8 cellular contexts compared by ENCODE assay signal in genomic region chr10:122044045-122044661, GRCh38. TPM values are rescaled to one million over a fixed set of nuclear protein-coding genes. Genes with fewer than 3 reads are reported as not detected.
A peak's percentile ranks its signal among the peaks of the same experiment; 100 is the strongest.
DNase-seq lines count a peak whose midpoint lies in the region; ATAC-seq and TF ChIP-seq lines count a peak whose summit lies in the region.
"Had no signal": no experiment of that assay in that cellular context is flagged by ENCODE, and none has a peak within 500 bp of the region (broad histone marks: within the 10 kb centered on the region; RNA-seq: fewer than 3 reads in every experiment).

No MANE protein-coding gene starts in this region.

- no peak for ATAC-seq in HG02973 (IDR thresholded peaks at IDR 0.05; ENCODE audit: unreplicated experiment)
- ATAC-seq in GM21423 (IDR thresholded peaks at IDR 0.05; ENCODE audit: unreplicated experiment), result no peak

- BruUV-seq in OCI-LY7 (replicated peaks; lab: Mats Ljungman, UMichigan), result no TSS peak

- no peak overlapping the region for H3K4me2 ChIP-seq in OCI-LY7 (ENCODE audit: low read length)

- no peak for TF ChIP-seq CTCF in OCI-LY7 (conservative IDR thresholded peaks at IDR 0.05; ENCODE audit: low read length)

- H3K4me3 ChIP-seq in adipocyte (ENCODE audit: low read length), result peak overlapping the region; percentile 47
- peak overlapping the region in 3 of 5 donors; percentile 19 to 30 (median 22) for H3K4me3 ChIP-seq in subcutaneous abdominal adipose tissue (ENCODE audit: low read depth in 1 of 5, low read length in 5 of 5)
- H3K4me3 ChIP-seq in OCI-LY7 (ENCODE audit: low read depth, low read length, poor library complexity, severe bottlenecking), result no peak overlapping the region

- no peaks in the 10 kb centered on the region for H3K9me2 ChIP-seq in OCI-LY7 (ENCODE audit: insufficient read depth, low read length)

- H3K9ac ChIP-seq in adipocyte (ENCODE audit: low read length), result no peak overlapping the region
- no peak overlapping the region for H3K9ac ChIP-seq in subcutaneous abdominal adipose tissue (ENCODE audit: low read length in 5 of 5)

- H3K36me3 ChIP-seq in adipocyte (ENCODE audit: control insufficient read depth, insufficient read depth, low read length, severe bottlenecking), result no peaks in the 10 kb centered on the region
- H3K36me3 ChIP-seq in subcutaneous abdominal adipose tissue (ENCODE audit: control insufficient read depth in 5 of 5, insufficient read depth in 5 of 5, low read length in 5 of 5), result no peaks in the 10 kb centered on the region
- no peaks in the 10 kb centered on the region for H3K36me3 ChIP-seq in OCI-LY7 (ENCODE audit: insufficient read depth, low read length)

- peaks cover 20% of the 10 kb centered on the region for H3K4me1 ChIP-seq in adipocyte (ENCODE audit: control insufficient read depth, insufficient read depth, low read length)
- peaks cover 6 to 39% (median 25%) of the 10 kb centered on the region in 5 donors for H3K4me1 ChIP-seq in subcutaneous abdominal adipose tissue (ENCODE audit: control insufficient read depth in 5 of 5, insufficient read depth in 5 of 5, low read length in 5 of 5)
- no peaks in the 10 kb centered on the region for H3K4me1 ChIP-seq in OCI-LY7 (ENCODE audit: insufficient read depth, low read length, poor library complexity, severe bottlenecking)

- H3K27ac ChIP-seq in subcutaneous abdominal adipose tissue (ENCODE audit: low read depth, low read length), result peak overlapping the region; percentile 94
- no peak overlapping the region for H3K27ac ChIP-seq in OCI-LY7 (ENCODE audit: low read depth, low read length, poor library complexity, severe bottlenecking)

- intact Hi-C loops in OCI-LY7 (cut with micrococcal nuclease; ENCODE audit: unreplicated experiment), result no loop called here

- H3K79me2 ChIP-seq in OCI-LY7 (ENCODE audit: insufficient read depth, low read depth, low read length), result no peaks in the 10 kb centered on the region

- CTCF ChIA-PET in OCI-LY7 (lab: Charles Lee; ENCODE audit: unreplicated experiment), result no interaction called here

- H4K20me1 ChIP-seq in OCI-LY7 (ENCODE audit: insufficient read depth, low read length), result no peaks in the 10 kb centered on the region

- H3K9me3 ChIP-seq in adipocyte (ENCODE audit: control insufficient read depth, low read length) (no peaks in the 10 kb centered on the region), subcutaneous abdominal adipose tissue (ENCODE audit: control insufficient read depth in 5 of 5, low read length in 5 of 5) (no peaks in the 10 kb centered on the region), OCI-LY7 (ENCODE audit: low read length) (no peaks in the 10 kb centered on the region)

- no peak overlapping the region for H2AFZ ChIP-seq in OCI-LY7 (ENCODE audit: low read length)

- DNase-seq in HuH-7.5 (ENCODE audit: low spot score), result peak; percentile 38
- DNase-seq in adipocyte (ENCODE audit: low read depth), result peak; percentile 44
- DNase-seq in iris pigment epithelial cell (ENCODE audit: low read depth), result peak; percentile 23
- no peak for DNase-seq in OCI-LY7 (ENCODE audit: low spot score)
- DNase-seq: dorsolateral prefrontal cortex had no signal

- peaks cover 20% of the 10 kb centered on the region for H3K27me3 ChIP-seq in adipocyte (replicated peaks; ENCODE audit: control insufficient read depth, insufficient read depth, low read length)
- no peaks in the 10 kb centered on the region for H3K27me3 ChIP-seq in subcutaneous abdominal adipose tissue (ENCODE audit: control insufficient read depth in 5 of 5, insufficient read depth in 4 of 5, low read length in 5 of 5)

- POLR2A ChIA-PET in OCI-LY7 (lab: Charles Lee), result no interaction called here

RNA-seq across cellular contexts. Expression of gene TACC2, which starts 55.2 kb away (rescaled TPM):
- total RNA-seq in OCI-LY7 (2014; rRNA removed; shearing (Covaris generic)), result not detected in 2 replicates
- total RNA-seq in OCI-LY7 (2022), result not detected in 2 replicates
